Comparison of ENCODE assay signal across 8 cellular contexts in the genomic region with DNA sequence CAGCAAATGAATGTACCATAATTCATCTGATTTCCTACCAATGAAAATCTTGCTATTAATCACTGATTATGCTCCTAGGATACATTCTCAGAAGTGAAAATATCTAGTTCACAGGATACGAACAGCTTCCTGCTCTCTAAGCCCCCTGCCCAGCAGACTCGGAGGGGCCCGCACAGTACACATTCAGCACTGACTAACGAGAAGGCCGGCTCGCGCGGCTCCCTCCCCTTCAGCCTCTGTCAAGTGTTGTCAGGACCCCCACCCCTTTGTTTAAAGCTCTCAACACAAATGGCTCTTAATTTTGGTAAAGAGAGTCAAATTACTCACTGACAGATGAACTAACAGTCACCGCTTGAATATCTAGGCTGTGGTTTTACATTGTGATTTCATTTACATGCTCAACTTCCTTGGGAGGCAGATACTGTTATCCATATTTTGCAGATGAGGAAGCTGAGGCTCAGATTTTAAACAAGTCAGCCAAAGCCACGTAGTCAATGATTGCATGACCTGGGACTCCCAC.
DNase-seq lines count a peak whose midpoint lies in the region; ATAC-seq and TF ChIP-seq lines count a peak whose summit lies in the region.

No MANE protein-coding gene starts in this region.

- 0 out of 2 replicates have a peak, but pooled peaks cover 4% of the 10 kb centered on the region for H3K36me3 ChIP-seq in SJSA1
- peaks cover 5 to 86% (median 12%) of the 10 kb centered on the region in 3 donors for H3K36me3 ChIP-seq in esophagus squamous epithelium
- no peaks in the 10 kb centered on the region for H3K36me3 ChIP-seq in smooth muscle cell (ENCODE audit: low read depth)
- no peaks in the 10 kb centered on the region for H3K36me3 ChIP-seq in A673 (ENCODE audit: insufficient read depth, low read length, poor library complexity, severe bottlenecking)

- peak; percentile 6 for ATAC-seq in activated CD4-positive, alpha-beta T cell treated with anti-CD3 and anti-CD28 coated beads for 36 hours
- ATAC-seq in GM21737 (IDR thresholded peaks at IDR 0.05; ENCODE audit: unreplicated experiment): no peak

- H3K9ac ChIP-seq in smooth muscle cell (ENCODE audit: low read depth): no peak overlapping the region

- no TSS peak for BruUV-seq in A673 (replicated peaks; lab: Mats Ljungman, UMichigan)

- no peak overlapping the region for H3K4me2 ChIP-seq in smooth muscle cell

- H3K9me3 ChIP-seq in SJSA1 (replicated peaks) (no peaks in the 10 kb centered on the region), esophagus squamous epithelium (no peaks in the 10 kb centered on the region), smooth muscle cell (replicated peaks; ENCODE audit: low read depth) (no peaks in the 10 kb centered on the region), A673 (ENCODE audit: low read depth, low read length, poor library complexity, severe bottlenecking) (no peaks in the 10 kb centered on the region)

- H3K27ac ChIP-seq in SJSA1 (peak overlapping the region; percentile 67), esophagus squamous epithelium (peak overlapping the region; percentile 64 to 90 (median 71)), smooth muscle cell (ENCODE audit: low read depth) (peak overlapping the region; percentile 59), A673 (ENCODE audit: low read depth, low read length, poor library complexity, severe bottlenecking) (no peak overlapping the region)

- H3K4me1 Mint-ChIP-seq in activated CD4-positive, alpha-beta T cell treated with anti-CD3 and anti-CD28 coated beads for 36 hours: peaks cover 43% of the 10 kb centered on the region

- POLR2A ChIA-PET in activated CD4-positive, alpha-beta T cell treated with anti-CD3 and anti-CD28 coated beads for 36 hours (lab: Charles Lee): interaction anchor here (0.5 to 1.5 kb wide), 6 partner anchors 15 to 725 kb away, joined by 3 to 5 read pairs (median 4); no protein-coding TSS in a partner anchor
- POLR2A ChIA-PET in A673 (lab: Charles Lee; ENCODE audit: low non-redundant PET): no interaction called here

- no peaks in the 10 kb centered on the region for H3K9me3 Mint-ChIP-seq in activated CD4-positive, alpha-beta T cell treated with anti-CD3 and anti-CD28 coated beads for 36 hours (ENCODE audit: low read depth)

- no peaks in the 10 kb centered on the region for H3F3A ChIP-seq in smooth muscle cell (ENCODE audit: low read depth)

- no peak for TF ChIP-seq CTCF in esophagus squamous epithelium (IDR thresholded peaks at IDR 0.05)
- no peak for TF ChIP-seq CTCF in smooth muscle cell (IDR thresholded peaks at IDR 0.05; ENCODE audit: borderline replicate concordance, insufficient read depth, poor library complexity, severe bottlenecking)
- no peak for TF ChIP-seq CTCF in A673 (conservative IDR thresholded peaks at IDR 0.05; ENCODE audit: low read depth, low read length)

- intact Hi-C loops in activated CD4-positive, alpha-beta T cell treated with anti-CD3 and anti-CD28 coated beads for 36 hours (cut with DNase I, micrococcal nuclease): no loop called here
- intact Hi-C loops in esophagus squamous epithelium (cut with DNase I) (no loop called here), A673 (cut with micrococcal nuclease; ENCODE audit: unreplicated experiment) (no loop called here)

- H3K4me1 ChIP-seq in SJSA1 (replicated peaks): peaks cover 49% of the 10 kb centered on the region
- peaks cover 0 to 53% (median 3%) of the 10 kb centered on the region in 3 donors for H3K4me1 ChIP-seq in esophagus squamous epithelium
- no peaks in the 10 kb centered on the region for H3K4me1 ChIP-seq in smooth muscle cell (ENCODE audit: low read depth)
- no peaks in the 10 kb centered on the region for H3K4me1 ChIP-seq in A673 (ENCODE audit: insufficient read depth, low read length, poor library complexity, severe bottlenecking)

- TF ChIP-seq POLR2A in esophagus squamous epithelium (IDR thresholded peaks at IDR 0.05): no peak

- H3K36me3 Mint-ChIP-seq in activated CD4-positive, alpha-beta T cell treated with anti-CD3 and anti-CD28 coated beads for 36 hours (ENCODE audit: low read depth): peaks cover 52% of the 10 kb centered on the region

- peak overlapping the region; percentile 30 for H3K4me3 Mint-ChIP-seq in activated CD4-positive, alpha-beta T cell treated with anti-CD3 and anti-CD28 coated beads for 36 hours

- no peak for DNase-seq in activated CD4-positive, alpha-beta T cell treated with anti-CD3 and anti-CD28 coated beads for 36 hours
- DNase-seq in activated CD4-positive, alpha-beta T cell treated with anti-CD3 and anti-CD28 coated beads for 48 hours: no peak
- DNase-seq in SJSA1 (ENCODE audit: low read depth in 1 of 2, low spot score in 2 of 2) (peak in 1 of 2 experiments; percentile 65), esophagus squamous epithelium (lab: John Stamatoyannopoulos, UW) (no peak), smooth muscle cell (lab: John Stamatoyannopoulos, UW; ENCODE audit: unreplicated experiment) (no peak), A673 (ENCODE audit: low spot score) (no peak), AML-193 (lab: John Stamatoyannopoulos, UW) (no peak)

- peak overlapping the region; percentile 88 for H3K27ac Mint-ChIP-seq in activated CD4-positive, alpha-beta T cell treated with anti-CD3 and anti-CD28 coated beads for 36 hours

- H3K79me2 ChIP-seq in smooth muscle cell (ENCODE audit: low read depth): no peaks in the 10 kb centered on the region

- H3K27me3 ChIP-seq in SJSA1 (replicated peaks): no peaks in the 10 kb centered on the region
- H3K27me3 ChIP-seq in esophagus squamous epithelium: no peaks in the 10 kb centered on the region
- H3K27me3 ChIP-seq in smooth muscle cell (ENCODE audit: low read depth): no peaks in the 10 kb centered on the region
- H3K27me3 ChIP-seq in A673 (replicated peaks; ENCODE audit: insufficient read depth, low read depth, low read length, poor library complexity): no peaks in the 10 kb centered on the region

- H3K27me3 Mint-ChIP-seq in activated CD4-positive, alpha-beta T cell treated with anti-CD3 and anti-CD28 coated beads for 36 hours: no peaks in the 10 kb centered on the region

- H3K4me3 ChIP-seq in SJSA1 (no peak overlapping the region), esophagus squamous epithelium (peak overlapping the region in 1 of 4 donors; percentile 13), smooth muscle cell (no peak overlapping the region), A673 (ENCODE audit: low read depth, low read length, poor library complexity, severe bottlenecking) (no peak overlapping the region)

- WGBS in esophagus squamous epithelium, 2 donors: 76 to 89% methylated on average over 10 of the region's 10 CpGs
- 92% methylated on average over 10 of the region's 10 CpGs for WGBS in smooth muscle cell (ENCODE audit: low lambda C conversion rate)

- no peaks in the 10 kb centered on the region for H4K20me1 ChIP-seq in smooth muscle cell (ENCODE audit: low read depth)

- CTCF ChIA-PET in activated CD4-positive, alpha-beta T cell treated with anti-CD3 and anti-CD28 coated beads for 36 hours (lab: Charles Lee): interaction anchor here (0.7 to 1.2 kb wide), 4 partner anchors 52 to 278 kb away, joined by 3 to 5 read pairs (median 4); no protein-coding TSS in a partner anchor
- CTCF ChIA-PET in A673 (lab: Charles Lee): interaction anchor here (0.6 to 0.7 kb wide), 2 partner anchors 41 to 1339 kb away, joined by 4 to 9 read pairs; no protein-coding TSS in a partner anchor

- H2AFZ ChIP-seq in smooth muscle cell (ENCODE audit: low read depth): no peak overlapping the region
